ENCODE assay signal across 9 cellular contexts in the genomic region with DNA sequence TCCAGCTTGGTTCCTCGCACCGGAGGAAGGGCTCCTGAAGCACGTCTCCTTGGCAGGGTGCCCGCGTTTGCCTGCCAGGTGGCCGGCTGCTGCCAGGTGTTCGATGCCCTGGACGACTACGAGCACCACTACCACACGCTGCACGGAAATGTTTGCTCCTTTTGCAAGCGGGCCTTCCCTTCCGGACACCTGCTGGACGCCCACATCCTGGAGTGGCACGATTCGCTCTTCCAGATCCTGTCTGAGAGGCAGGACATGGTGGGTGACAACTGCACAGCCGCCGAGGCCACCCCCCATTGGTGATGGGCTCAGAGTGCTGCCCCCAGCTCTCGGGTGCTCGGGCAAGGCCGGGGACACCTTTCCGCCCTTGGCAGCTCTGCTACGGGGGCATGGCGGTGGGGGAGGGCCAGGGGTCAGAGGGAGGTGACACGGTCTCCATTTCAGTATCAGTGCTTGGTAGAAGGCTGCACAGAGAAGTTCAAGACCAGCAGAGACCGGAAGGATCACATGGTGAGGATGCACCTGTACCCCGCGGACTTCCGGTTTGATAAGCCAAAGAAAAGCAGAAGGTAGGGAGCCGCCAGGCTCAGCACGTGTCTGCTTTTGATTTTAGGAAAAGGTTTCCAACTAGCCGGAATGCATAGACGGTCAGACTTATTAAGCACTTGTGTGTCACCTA. TPM values are rescaled to one million over a fixed set of nuclear protein-coding genes. Genes with fewer than 3 reads are reported as not detected.
DNase-seq lines count a peak whose midpoint lies in the region; ATAC-seq, FAIRE-seq and TF ChIP-seq lines count a peak whose summit lies in the region.
"Had no signal": no experiment of that assay in that cellular context is flagged by ENCODE, and none has a peak within 500 bp of the region (broad histone marks: within the 10 kb centered on the region; RNA-seq: fewer than 3 reads in every experiment).

No MANE protein-coding gene starts in this region.

- dilution Hi-C loops in keratinocyte (cut with MboI; ENCODE audit: extremely low pct_ligation_motif_present, low sequenced_read_pairs) = no loop called here

- H3K27me3 Mint-ChIP-seq in activated T-cell treated with anti-CD3 and anti-CD28 coated beads, Interleukin-2, amount 50 U/mL, for 24 hours = no peaks in the 10 kb centered on the region

- no peaks in the 10 kb centered on the region for H3K27me3 ChIP-seq in keratinocyte (ENCODE audit: control insufficient read depth, extremely low read depth, insufficient read depth, low read length)
- H3K27me3 ChIP-seq in thymus (ENCODE audit: control insufficient read depth, insufficient read depth) = no peaks in the 10 kb centered on the region

- peaks cover 15 to 17% of the 10 kb centered on the region in 2 experiments for H3K36me3 ChIP-seq in keratinocyte (ENCODE audit: control insufficient read depth in 2 of 2, extremely low read depth in 1 of 2, insufficient read depth in 2 of 2, low read length in 2 of 2)
- H3K36me3 ChIP-seq in thymus (ENCODE audit: control insufficient read depth, insufficient read depth) = peaks cover 35% of the 10 kb centered on the region

- H2AFZ ChIP-seq in keratinocyte (ENCODE audit: control insufficient read depth, low read length) = no peak overlapping the region

- H3K4me3 Mint-ChIP-seq in activated T-cell treated with anti-CD3 and anti-CD28 coated beads, Interleukin-2, amount 50 U/mL, for 24 hours = peak overlapping the region; percentile 96

- FAIRE-seq in keratinocyte (lab: Jason Lieb, UNC) = no peak

- 92% methylated on average over 33 of the region's 33 CpGs for WGBS in thymus

- peaks cover 2% of the 10 kb centered on the region for H3K9me1 ChIP-seq in keratinocyte (ENCODE audit: control insufficient read depth, extremely low read depth, insufficient read depth, low read length)

- H3K27ac Mint-ChIP-seq in activated T-cell treated with anti-CD3 and anti-CD28 coated beads, Interleukin-2, amount 50 U/mL, for 24 hours = peak overlapping the region; percentile 93

- peaks cover 36% of the 10 kb centered on the region for H3K79me2 ChIP-seq in keratinocyte (ENCODE audit: control insufficient read depth, insufficient read depth, low read length)

- H3K9me3 ChIP-seq in keratinocyte (ENCODE audit: control insufficient read depth, low read depth, low read length) = no peaks in the 10 kb centered on the region
- H3K9me3 ChIP-seq in thymus (ENCODE audit: control insufficient read depth) = peaks cover 2% of the 10 kb centered on the region

- TF ChIP-seq CTCF in keratinocyte (optimal IDR thresholded peaks at IDR 0.05 in 1 of 3, IDR thresholded peaks at IDR 0.05 in 1 of 3, conservative IDR thresholded peaks at IDR 0.05 in 1 of 3; ENCODE audit: extremely low read depth in 1 of 3, insufficient read depth in 2 of 3, low read length in 3 of 3) = no peak

- no peak for ATAC-seq in GM19328 (IDR thresholded peaks at IDR 0.05; ENCODE audit: unreplicated experiment)

- H3K4me3 ChIP-seq in keratinocyte (ENCODE audit: control insufficient read depth in 2 of 3, extremely low read depth in 1 of 3, insufficient read depth in 2 of 3, low read depth in 1 of 3, low read length in 3 of 3) = peak overlapping the region in 1 of 3 experiments; percentile 2
- no peak overlapping the region for H3K4me3 ChIP-seq in thymus (ENCODE audit: low read length)

- no peaks in the 10 kb centered on the region for H3K9me3 Mint-ChIP-seq in activated T-cell treated with anti-CD3 and anti-CD28 coated beads, Interleukin-2, amount 50 U/mL, for 24 hours

- peaks cover 3% of the 10 kb centered on the region for H4K20me1 ChIP-seq in keratinocyte (ENCODE audit: control insufficient read depth, extremely low read depth, insufficient read depth, low read length)

- peaks cover 38% of the 10 kb centered on the region for H3K4me1 Mint-ChIP-seq in activated T-cell treated with anti-CD3 and anti-CD28 coated beads, Interleukin-2, amount 50 U/mL, for 24 hours (ENCODE audit: low read depth)

- no peak for DNase-seq in activated T-cell treated with anti-CD3 and anti-CD28 coated beads, Interleukin-2, amount 50 U/mL, for 24 hours
- DNase-seq in activated T-cell treated with anti-CD3 and anti-CD28 coated beads, Interleukin-2, amount 50 U/mL, for 1 hour = no peak
- DNase-seq in SHP77 treated with DMSO at 0.1 percent for 48 hours (lab: John Stamatoyannopoulos, UW) (peak; percentile 81), keratinocyte (ENCODE audit: low read depth, low spot score) (no peak), CD1c-positive myeloid dendritic cell (ENCODE audit: extremely low spot score) (no peak)
- DNase-seq in NK-92 treated with Interleukin-12 subunit alpha and Interleukin-12 subunit beta, amount 100 ng/mL, for 24 hours (lab: John Stamatoyannopoulos, UW) = no peak
- DNase-seq: NCI-H187 treated with DMSO at 0.1 percent for 48 hours had no signal

- H3K4me1 ChIP-seq in keratinocyte (ENCODE audit: control insufficient read depth, extremely low read depth, insufficient read depth, low read length) (peaks cover 9% of the 10 kb centered on the region), thymus (ENCODE audit: control insufficient read depth, insufficient read depth, low read length) (peaks cover 11% of the 10 kb centered on the region)

- H3K4me2 ChIP-seq in keratinocyte (ENCODE audit: control insufficient read depth, extremely low read depth, insufficient read depth, low read depth, low read length) = peak overlapping the region; percentile 54

- no peak overlapping the region for H3K27ac ChIP-seq in keratinocyte (ENCODE audit: control insufficient read depth, insufficient read depth, low read length)
- H3K27ac ChIP-seq in thymus (ENCODE audit: low read depth) = peak overlapping the region; percentile 65

- H3K9ac ChIP-seq in keratinocyte (ENCODE audit: control insufficient read depth, extremely low read depth, insufficient read depth, low read length) = no peak overlapping the region

- H3K36me3 Mint-ChIP-seq in activated T-cell treated with anti-CD3 and anti-CD28 coated beads, Interleukin-2, amount 50 U/mL, for 24 hours (ENCODE audit: low read depth) = peaks cover 58% of the 10 kb centered on the region

RNA-seq across cellular contexts. Expression of gene ZNF511, which starts 1.1 kb away (rescaled TPM):
- polyA plus RNA-seq in keratinocyte (15.3 to 22.0 TPM (median 20.2 TPM) in 3 replicates), thymus (39.1 TPM)
- polyA plus RNA-seq in keratinocyte (2011; ENCODE audit: low read depth) = 13.8 TPM
- 11.8 and 12.5 TPM in 2 replicates for polyA plus RNA-seq in keratinocyte (2011; cell fraction: cytosol; rRNA removed)
- polyA plus RNA-seq in keratinocyte (2011; cell fraction: nucleus; rRNA removed) = 7.4 and 8.4 TPM in 2 replicates
- 8.7 and 29.5 TPM in 2 replicates for polyA plus RNA-seq in keratinocyte (2012; ENCODE audit: low replicate concordance)
- 11.4 to 25.4 TPM (median 11.7 TPM) in 3 replicates for polyA minus RNA-seq in keratinocyte
- 15.0 TPM for polyA minus RNA-seq in keratinocyte (2011; cell fraction: cytosol; rRNA and poly(A)+ RNA removed)
- 2.8 and 3.7 TPM in 2 replicates for polyA minus RNA-seq in keratinocyte (2011; cell fraction: nucleus; rRNA and poly(A)+ RNA removed)

RNA-seq across cellular contexts. Expression of gene TUBGCP2, which starts 1.2 kb away (rescaled TPM):
- polyA plus RNA-seq in keratinocyte (38.0 to 55.8 TPM (median 48.2 TPM) in 3 replicates), thymus (164 TPM)
- polyA plus RNA-seq in keratinocyte (2011; ENCODE audit: low read depth) = 18.0 TPM
- polyA plus RNA-seq in keratinocyte (2011; cell fraction: cytosol; rRNA removed) = 40.3 and 41.4 TPM in 2 replicates
- 58.3 and 61.5 TPM in 2 replicates for polyA plus RNA-seq in keratinocyte (2011; cell fraction: nucleus; rRNA removed)
- 33.3 and 56.3 TPM in 2 replicates for polyA plus RNA-seq in keratinocyte (2012; ENCODE audit: low replicate concordance)
- polyA minus RNA-seq in keratinocyte = 55.2 to 61.1 TPM (median 59.1 TPM) in 3 replicates
- 64.1 TPM for polyA minus RNA-seq in keratinocyte (2011; cell fraction: cytosol; rRNA and poly(A)+ RNA removed)
- polyA minus RNA-seq in keratinocyte (2011; cell fraction: nucleus; rRNA and poly(A)+ RNA removed) = 35.8 and 45.1 TPM in 2 replicates

RNA-seq across cellular contexts. Expression of gene CALY, which starts 26.8 kb away (rescaled TPM):
- not detected in 3 replicates for polyA plus RNA-seq in keratinocyte
- not detected for polyA plus RNA-seq in keratinocyte (2011; ENCODE audit: low read depth)
- not detected in 2 replicates for polyA plus RNA-seq in keratinocyte (2011; cell fraction: cytosol; rRNA removed)
- not detected in 2 replicates for polyA plus RNA-seq in keratinocyte (2011; cell fraction: nucleus; rRNA removed)
- polyA plus RNA-seq in keratinocyte (2012; ENCODE audit: low replicate concordance) = not detected in 2 replicates
- not detected in 3 replicates for polyA minus RNA-seq in keratinocyte
- not detected for polyA minus RNA-seq in keratinocyte (2011; cell fraction: cytosol; rRNA and poly(A)+ RNA removed)
- polyA minus RNA-seq in keratinocyte (2011; cell fraction: nucleus; rRNA and poly(A)+ RNA removed) = not detected in 2 replicates
- 0.21 TPM for polyA plus RNA-seq in thymus

RNA-seq across cellular contexts. Expression of gene ADAM8, which starts 33.2 kb away (rescaled TPM):
- 24.9 to 55.4 TPM (median 42.0 TPM) in 3 replicates for polyA plus RNA-seq in keratinocyte
- polyA plus RNA-seq in keratinocyte (2011; ENCODE audit: low read depth) = 7.8 TPM
- 11.9 and 24.8 TPM in 2 replicates for polyA plus RNA-seq in keratinocyte (2011; cell fraction: cytosol; rRNA removed)
- 109 and 146 TPM in 2 replicates for polyA plus RNA-seq in keratinocyte (2011; cell fraction: nucleus; rRNA removed)
- 16.9 and 79.9 TPM in 2 replicates for polyA plus RNA-seq in keratinocyte (2012; ENCODE audit: low replicate concordance)
- 29.4 to 137 TPM (median 55.5 TPM) in 3 replicates for polyA minus RNA-seq in keratinocyte
- polyA minus RNA-seq in keratinocyte (2011; cell fraction: cytosol; rRNA and poly(A)+ RNA removed) = 57.0 TPM
- 109 and 137 TPM in 2 replicates for polyA minus RNA-seq in keratinocyte (2011; cell fraction: nucleus; rRNA and poly(A)+ RNA removed)
- polyA plus RNA-seq in thymus = 19.2 TPM

RNA-seq across cellular contexts. Expression of gene PRAP1, which starts 37.3 kb away (rescaled TPM):
- polyA plus RNA-seq in keratinocyte (not detected in 3 replicates), thymus (1.2 TPM)
- polyA plus RNA-seq in keratinocyte (2011; ENCODE audit: low read depth) = not detected
- polyA plus RNA-seq in keratinocyte (2011; cell fraction: cytosol; rRNA removed) = not detected in 2 replicates
- polyA plus RNA-seq in keratinocyte (2011; cell fraction: nucleus; rRNA removed) = not detected in 2 replicates
- not detected in 2 replicates for polyA plus RNA-seq in keratinocyte (2012; ENCODE audit: low replicate concordance)
- polyA minus RNA-seq in keratinocyte = not detected in 3 replicates
- not detected for polyA minus RNA-seq in keratinocyte (2011; cell fraction: cytosol; rRNA and poly(A)+ RNA removed)
- not detected in 2 replicates for polyA minus RNA-seq in keratinocyte (2011; cell fraction: nucleus; rRNA and poly(A)+ RNA removed)
